In the genomic region with DNA sequence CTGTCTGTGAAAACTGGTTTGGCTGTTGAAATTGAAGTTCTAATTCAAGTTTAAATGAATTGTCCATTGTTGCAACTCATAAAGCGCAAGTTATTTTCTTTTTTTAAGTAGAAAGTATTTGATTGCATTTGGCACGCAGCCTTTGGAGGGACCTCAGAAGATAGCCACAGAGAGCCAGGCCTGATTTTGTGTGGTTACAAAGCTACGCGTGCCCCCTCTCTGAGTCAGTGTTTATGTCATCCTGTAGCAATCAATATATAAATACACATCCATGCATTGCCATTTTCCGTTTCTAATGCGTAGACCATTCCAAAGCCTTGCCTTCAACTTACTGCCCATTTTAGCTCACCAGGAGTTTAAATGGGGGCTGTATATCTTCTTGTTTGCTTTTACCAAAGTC, we compare ENCODE assay signal across 18 cellular contexts.
A peak's percentile ranks its signal among the peaks of the same experiment; 100 is the strongest.
DNase-seq lines count a peak whose midpoint lies in the region; ATAC-seq and TF ChIP-seq lines count a peak whose summit lies in the region.
"Had no signal": no experiment of that assay in that cellular context is flagged by ENCODE, and none has a peak within 500 bp of the region (broad histone marks: within the 10 kb centered on the region; RNA-seq: fewer than 3 reads in every experiment).

No MANE protein-coding gene starts in this region.

- in situ Hi-C loops in astrocyte of the cerebellum (cut with HindIII; ENCODE audit: low sequenced_read_pairs): no loop called here

- intact Hi-C loops in left ventricle myocardium superior (cut with micrococcal nuclease): no loop called here
- intact Hi-C loops in head of caudate nucleus (cut with DNase I): no loop called here

- no peaks in the 10 kb centered on the region for H3K9me3 ChIP-seq in cardiac muscle cell (ENCODE audit: low read depth)
- H3K9me3 ChIP-seq: pancreas, spleen, tibial artery had no signal

- ATAC-seq in left ventricle myocardium superior: no peak
- no peak for ATAC-seq in HG03045 (IDR thresholded peaks at IDR 0.05; ENCODE audit: unreplicated experiment)
- ATAC-seq in GM18861 (IDR thresholded peaks at IDR 0.05; ENCODE audit: unreplicated experiment): no peak
- ATAC-seq: activated T-helper 17 cell treated with anti-CD3 and anti-CD28 coated beads, Interleukin-2, amount 50 U/mL, for 72 hours; pancreas had no signal

- H3K27me3 ChIP-seq in cardiac muscle cell: no peaks in the 10 kb centered on the region
- H3K27me3 ChIP-seq: pancreas, spleen, tibial artery had no signal

- DNase-seq in cardiac muscle cell (ENCODE audit: low read depth in 1 of 2, low spot score in 1 of 2) (peak in 1 of 2 donors; percentile 70), left ventricle myocardium superior (no peak), astrocyte of the cerebellum (ENCODE audit: low read depth) (peak; percentile 85), fibroblast of villous mesenchyme (ENCODE audit: low read depth) (peak; percentile 54), head of caudate nucleus (no peak)
- DNase-seq in activated CD4-positive, alpha-beta T cell treated with anti-CD3 and anti-CD28 coated beads for 4 hours: no peak
- DNase-seq: 8988T; amygdala; CD4-positive, CD25-positive, alpha-beta regulatory T cell; DMS79; NCI-H2107; pancreas; spleen; tibial artery; WERI-Rb-1 had no signal

- peak overlapping the region; percentile 22 for H3K27ac ChIP-seq in cardiac muscle cell
- H3K27ac ChIP-seq: pancreas, spleen, WERI-Rb-1 had no signal

- peaks cover 11% of the 10 kb centered on the region for H3K4me1 ChIP-seq in cardiac muscle cell (ENCODE audit: low read depth)

- H3K4me3 ChIP-seq in cardiac muscle cell (no peak overlapping the region), astrocyte of the cerebellum (ENCODE audit: low read depth, low read length) (no peak overlapping the region), fibroblast of villous mesenchyme (ENCODE audit: low read depth, low read length) (no peak overlapping the region)
- H3K4me3 ChIP-seq: pancreas, spleen, tibial artery had no signal

- H3K36me3 ChIP-seq in cardiac muscle cell: no peaks in the 10 kb centered on the region

- TF ChIP-seq CTCF in cardiac muscle cell (IDR thresholded peaks at IDR 0.05; ENCODE audit: low read depth, low read length) (no peak), astrocyte of the cerebellum (IDR thresholded peaks at IDR 0.05; ENCODE audit: low read depth, low read length, missing control alignments) (no peak), fibroblast of villous mesenchyme (IDR thresholded peaks at IDR 0.05; ENCODE audit: insufficient read depth, low read depth, low read length) (no peak)

Comparison
In these comparisons a context has a peak if more than half of its experiments do, and no peak if none do; other contexts are left out.
1. DNase-seq: peak in astrocyte of the cerebellum (single experiment) and fibroblast of villous mesenchyme (single experiment); none in left ventricle myocardium superior (single experiment), activated CD4-positive, alpha-beta T cell treated with anti-CD3 and anti-CD28 coated beads for 4 hours (0 of 2) and head of caudate nucleus (0 of 42).